In the genomic region with DNA sequence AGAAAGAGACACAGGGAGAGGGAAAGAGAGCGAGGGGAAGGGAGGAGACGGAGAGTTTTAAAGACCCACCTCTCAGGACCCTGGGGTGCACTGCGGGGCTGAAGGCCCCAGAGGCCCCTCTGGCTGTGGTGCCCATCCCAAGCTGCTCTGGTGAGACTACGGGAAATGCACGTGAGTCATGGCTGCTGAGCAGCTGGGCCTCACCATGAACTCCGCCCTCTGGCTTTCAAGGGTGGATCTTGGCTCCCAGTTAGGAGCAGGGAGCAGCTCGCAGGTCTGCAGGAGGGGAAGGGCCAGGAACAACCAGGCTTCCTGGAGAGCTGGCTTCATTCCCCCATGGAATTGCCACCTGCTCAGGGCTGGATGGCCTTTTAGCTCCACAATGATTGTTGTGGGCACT, we compare ENCODE assay signal across 1 cellular context.
TF ChIP-seq lines count a peak whose summit lies in the region.

No MANE protein-coding gene starts in this region.

TF ChIP-seq in K562, 482 proteins besides CTCF, POLR2A, EP300 and RAD21 (continued from another document and continues in another):
- TF ChIP-seq, protein P1, sequence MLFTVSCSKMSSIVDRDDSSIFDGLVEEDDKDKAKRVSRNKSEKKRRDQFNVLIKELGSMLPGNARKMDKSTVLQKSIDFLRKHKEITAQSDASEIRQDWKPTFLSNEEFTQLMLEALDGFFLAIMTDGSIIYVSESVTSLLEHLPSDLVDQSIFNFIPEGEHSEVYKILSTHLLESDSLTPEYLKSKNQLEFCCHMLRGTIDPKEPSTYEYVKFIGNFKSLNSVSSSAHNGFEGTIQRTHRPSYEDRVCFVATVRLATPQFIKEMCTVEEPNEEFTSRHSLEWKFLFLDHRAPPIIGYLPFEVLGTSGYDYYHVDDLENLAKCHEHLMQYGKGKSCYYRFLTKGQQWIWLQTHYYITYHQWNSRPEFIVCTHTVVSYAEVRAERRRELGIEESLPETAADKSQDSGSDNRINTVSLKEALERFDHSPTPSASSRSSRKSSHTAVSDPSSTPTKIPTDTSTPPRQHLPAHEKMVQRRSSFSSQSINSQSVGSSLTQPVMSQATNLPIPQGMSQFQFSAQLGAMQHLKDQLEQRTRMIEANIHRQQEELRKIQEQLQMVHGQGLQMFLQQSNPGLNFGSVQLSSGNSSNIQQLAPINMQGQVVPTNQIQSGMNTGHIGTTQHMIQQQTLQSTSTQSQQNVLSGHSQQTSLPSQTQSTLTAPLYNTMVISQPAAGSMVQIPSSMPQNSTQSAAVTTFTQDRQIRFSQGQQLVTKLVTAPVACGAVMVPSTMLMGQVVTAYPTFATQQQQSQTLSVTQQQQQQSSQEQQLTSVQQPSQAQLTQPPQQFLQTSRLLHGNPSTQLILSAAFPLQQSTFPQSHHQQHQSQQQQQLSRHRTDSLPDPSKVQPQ (CRISPR knock-in tag; IDR thresholded peaks at IDR 0.05; ENCODE audit: borderline replicate concordance): no peak
- TF ChIP-seq, protein P2, sequence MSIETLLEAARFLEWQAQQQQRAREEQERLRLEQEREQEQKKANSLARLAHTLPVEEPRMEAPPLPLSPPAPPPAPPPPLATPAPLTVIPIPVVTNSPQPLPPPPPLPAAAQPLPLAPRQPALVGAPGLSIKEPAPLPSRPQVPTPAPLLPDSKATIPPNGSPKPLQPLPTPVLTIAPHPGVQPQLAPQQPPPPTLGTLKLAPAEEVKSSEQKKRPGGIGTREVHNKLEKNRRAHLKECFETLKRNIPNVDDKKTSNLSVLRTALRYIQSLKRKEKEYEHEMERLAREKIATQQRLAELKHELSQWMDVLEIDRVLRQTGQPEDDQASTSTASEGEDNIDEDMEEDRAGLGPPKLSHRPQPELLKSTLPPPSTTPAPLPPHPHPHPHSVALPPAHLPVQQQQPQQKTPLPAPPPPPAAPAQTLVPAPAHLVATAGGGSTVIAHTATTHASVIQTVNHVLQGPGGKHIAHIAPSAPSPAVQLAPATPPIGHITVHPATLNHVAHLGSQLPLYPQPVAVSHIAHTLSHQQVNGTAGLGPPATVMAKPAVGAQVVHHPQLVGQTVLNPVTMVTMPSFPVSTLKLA (conservative IDR thresholded peaks at IDR 0.05): no peak
- TF ChIP-seq SP2 (IDR thresholded peaks at IDR 0.05; ENCODE audit: extremely low read depth, low read depth, low read length, poor library complexity, severe bottlenecking): no peak
- no peak for TF ChIP-seq ZFP36 (IDR thresholded peaks at IDR 0.05; ENCODE audit: low read depth, low read length, partially characterized antibody)
- TF ChIP-seq ZC3H8 (IDR thresholded peaks at IDR 0.05): no peak
- TF ChIP-seq, protein P3, sequence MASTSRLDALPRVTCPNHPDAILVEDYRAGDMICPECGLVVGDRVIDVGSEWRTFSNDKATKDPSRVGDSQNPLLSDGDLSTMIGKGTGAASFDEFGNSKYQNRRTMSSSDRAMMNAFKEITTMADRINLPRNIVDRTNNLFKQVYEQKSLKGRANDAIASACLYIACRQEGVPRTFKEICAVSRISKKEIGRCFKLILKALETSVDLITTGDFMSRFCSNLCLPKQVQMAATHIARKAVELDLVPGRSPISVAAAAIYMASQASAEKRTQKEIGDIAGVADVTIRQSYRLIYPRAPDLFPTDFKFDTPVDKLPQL (IDR thresholded peaks at IDR 0.05; ENCODE audit: extremely low read depth, insufficient read length): no peak
- TF ChIP-seq MTA1 (IDR thresholded peaks at IDR 0.05; ENCODE audit: borderline replicate concordance): no peak
- TF ChIP-seq, protein P4, sequence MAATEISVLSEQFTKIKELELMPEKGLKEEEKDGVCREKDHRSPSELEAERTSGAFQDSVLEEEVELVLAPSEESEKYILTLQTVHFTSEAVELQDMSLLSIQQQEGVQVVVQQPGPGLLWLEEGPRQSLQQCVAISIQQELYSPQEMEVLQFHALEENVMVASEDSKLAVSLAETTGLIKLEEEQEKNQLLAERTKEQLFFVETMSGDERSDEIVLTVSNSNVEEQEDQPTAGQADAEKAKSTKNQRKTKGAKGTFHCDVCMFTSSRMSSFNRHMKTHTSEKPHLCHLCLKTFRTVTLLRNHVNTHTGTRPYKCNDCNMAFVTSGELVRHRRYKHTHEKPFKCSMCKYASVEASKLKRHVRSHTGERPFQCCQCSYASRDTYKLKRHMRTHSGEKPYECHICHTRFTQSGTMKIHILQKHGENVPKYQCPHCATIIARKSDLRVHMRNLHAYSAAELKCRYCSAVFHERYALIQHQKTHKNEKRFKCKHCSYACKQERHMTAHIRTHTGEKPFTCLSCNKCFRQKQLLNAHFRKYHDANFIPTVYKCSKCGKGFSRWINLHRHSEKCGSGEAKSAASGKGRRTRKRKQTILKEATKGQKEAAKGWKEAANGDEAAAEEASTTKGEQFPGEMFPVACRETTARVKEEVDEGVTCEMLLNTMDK (IDR thresholded peaks at IDR 0.05; ENCODE audit: borderline replicate concordance, insufficient read depth, low read depth, low read length, poor library complexity, severe bottlenecking): peak; percentile 72
- TF ChIP-seq YY1 (IDR thresholded peaks at IDR 0.05; ENCODE audit: borderline replicate concordance in 1 of 3, control insufficient read depth in 1 of 3, extremely low read depth in 1 of 3, insufficient read depth in 3 of 3, insufficient read length in 1 of 3, insufficient replicate concordance in 2 of 3, low read depth in 1 of 3, low read length in 2 of 3): peak in 1 of 3 experiments; percentile 62
- TF ChIP-seq, protein P5, sequence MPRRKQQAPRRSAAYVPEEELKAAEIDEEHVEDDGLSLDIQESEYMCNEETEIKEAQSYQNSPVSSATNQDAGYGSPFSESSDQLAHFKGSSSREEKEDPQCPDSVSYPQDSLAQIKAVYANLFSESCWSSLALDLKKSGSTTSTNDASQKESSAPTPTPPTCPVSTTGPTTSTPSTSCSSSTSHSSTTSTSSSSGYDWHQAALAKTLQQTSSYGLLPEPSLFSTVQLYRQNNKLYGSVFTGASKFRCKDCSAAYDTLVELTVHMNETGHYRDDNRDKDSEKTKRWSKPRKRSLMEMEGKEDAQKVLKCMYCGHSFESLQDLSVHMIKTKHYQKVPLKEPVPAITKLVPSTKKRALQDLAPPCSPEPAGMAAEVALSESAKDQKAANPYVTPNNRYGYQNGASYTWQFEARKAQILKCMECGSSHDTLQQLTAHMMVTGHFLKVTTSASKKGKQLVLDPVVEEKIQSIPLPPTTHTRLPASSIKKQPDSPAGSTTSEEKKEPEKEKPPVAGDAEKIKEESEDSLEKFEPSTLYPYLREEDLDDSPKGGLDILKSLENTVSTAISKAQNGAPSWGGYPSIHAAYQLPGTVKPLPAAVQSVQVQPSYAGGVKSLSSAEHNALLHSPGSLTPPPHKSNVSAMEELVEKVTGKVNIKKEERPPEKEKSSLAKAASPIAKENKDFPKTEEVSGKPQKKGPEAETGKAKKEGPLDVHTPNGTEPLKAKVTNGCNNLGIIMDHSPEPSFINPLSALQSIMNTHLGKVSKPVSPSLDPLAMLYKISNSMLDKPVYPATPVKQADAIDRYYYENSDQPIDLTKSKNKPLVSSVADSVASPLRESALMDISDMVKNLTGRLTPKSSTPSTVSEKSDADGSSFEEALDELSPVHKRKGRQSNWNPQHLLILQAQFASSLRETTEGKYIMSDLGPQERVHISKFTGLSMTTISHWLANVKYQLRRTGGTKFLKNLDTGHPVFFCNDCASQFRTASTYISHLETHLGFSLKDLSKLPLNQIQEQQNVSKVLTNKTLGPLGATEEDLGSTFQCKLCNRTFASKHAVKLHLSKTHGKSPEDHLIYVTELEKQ (CRISPR knock-in tag; IDR thresholded peaks at IDR 0.05): no peak
- TF ChIP-seq, protein P6, sequence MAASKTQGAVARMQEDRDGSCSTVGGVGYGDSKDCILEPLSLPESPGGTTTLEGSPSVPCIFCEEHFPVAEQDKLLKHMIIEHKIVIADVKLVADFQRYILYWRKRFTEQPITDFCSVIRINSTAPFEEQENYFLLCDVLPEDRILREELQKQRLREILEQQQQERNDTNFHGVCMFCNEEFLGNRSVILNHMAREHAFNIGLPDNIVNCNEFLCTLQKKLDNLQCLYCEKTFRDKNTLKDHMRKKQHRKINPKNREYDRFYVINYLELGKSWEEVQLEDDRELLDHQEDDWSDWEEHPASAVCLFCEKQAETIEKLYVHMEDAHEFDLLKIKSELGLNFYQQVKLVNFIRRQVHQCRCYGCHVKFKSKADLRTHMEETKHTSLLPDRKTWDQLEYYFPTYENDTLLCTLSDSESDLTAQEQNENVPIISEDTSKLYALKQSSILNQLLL (CRISPR knock-in tag; IDR thresholded peaks at IDR 0.05; ENCODE audit: borderline replicate concordance): no peak
- no peak for TF ChIP-seq JUN (IDR thresholded peaks at IDR 0.05; ENCODE audit: borderline replicate concordance, low read depth, low read length)
- no peak for TF ChIP-seq JUN (CRISPR knock-in tag; IDR thresholded peaks at IDR 0.05; ENCODE audit: borderline replicate concordance)
- TF ChIP-seq, protein P7, sequence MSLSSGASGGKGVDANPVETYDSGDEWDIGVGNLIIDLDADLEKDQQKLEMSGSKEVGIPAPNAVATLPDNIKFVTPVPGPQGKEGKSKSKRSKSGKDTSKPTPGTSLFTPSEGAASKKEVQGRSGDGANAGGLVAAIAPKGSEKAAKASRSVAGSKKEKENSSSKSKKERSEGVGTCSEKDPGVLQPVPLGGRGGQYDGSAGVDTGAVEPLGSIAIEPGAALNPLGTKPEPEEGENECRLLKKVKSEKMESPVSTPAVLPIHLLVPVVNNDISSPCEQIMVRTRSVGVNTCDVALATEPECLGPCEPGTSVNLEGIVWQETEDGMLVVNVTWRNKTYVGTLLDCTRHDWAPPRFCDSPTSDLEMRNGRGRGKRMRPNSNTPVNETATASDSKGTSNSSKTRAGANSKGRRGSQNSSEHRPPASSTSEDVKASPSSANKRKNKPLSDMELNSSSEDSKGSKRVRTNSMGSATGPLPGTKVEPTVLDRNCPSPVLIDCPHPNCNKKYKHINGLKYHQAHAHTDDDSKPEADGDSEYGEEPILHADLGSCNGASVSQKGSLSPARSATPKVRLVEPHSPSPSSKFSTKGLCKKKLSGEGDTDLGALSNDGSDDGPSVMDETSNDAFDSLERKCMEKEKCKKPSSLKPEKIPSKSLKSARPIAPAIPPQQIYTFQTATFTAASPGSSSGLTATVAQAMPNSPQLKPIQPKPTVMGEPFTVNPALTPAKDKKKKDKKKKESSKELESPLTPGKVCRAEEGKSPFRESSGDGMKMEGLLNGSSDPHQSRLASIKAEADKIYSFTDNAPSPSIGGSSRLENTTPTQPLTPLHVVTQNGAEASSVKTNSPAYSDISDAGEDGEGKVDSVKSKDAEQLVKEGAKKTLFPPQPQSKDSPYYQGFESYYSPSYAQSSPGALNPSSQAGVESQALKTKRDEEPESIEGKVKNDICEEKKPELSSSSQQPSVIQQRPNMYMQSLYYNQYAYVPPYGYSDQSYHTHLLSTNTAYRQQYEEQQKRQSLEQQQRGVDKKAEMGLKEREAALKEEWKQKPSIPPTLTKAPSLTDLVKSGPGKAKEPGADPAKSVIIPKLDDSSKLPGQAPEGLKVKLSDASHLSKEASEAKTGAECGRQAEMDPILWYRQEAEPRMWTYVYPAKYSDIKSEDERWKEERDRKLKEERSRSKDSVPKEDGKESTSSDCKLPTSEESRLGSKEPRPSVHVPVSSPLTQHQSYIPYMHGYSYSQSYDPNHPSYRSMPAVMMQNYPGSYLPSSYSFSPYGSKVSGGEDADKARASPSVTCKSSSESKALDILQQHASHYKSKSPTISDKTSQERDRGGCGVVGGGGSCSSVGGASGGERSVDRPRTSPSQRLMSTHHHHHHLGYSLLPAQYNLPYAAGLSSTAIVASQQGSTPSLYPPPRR (CRISPR knock-in tag; IDR thresholded peaks at IDR 0.05; ENCODE audit: borderline replicate concordance): no peak
- no peak for TF ChIP-seq CHD4 (IDR thresholded peaks at IDR 0.05; ENCODE audit: insufficient read depth, insufficient replicate concordance, low read depth, low read length, poor library complexity, severe bottlenecking)
- TF ChIP-seq, protein P8, sequence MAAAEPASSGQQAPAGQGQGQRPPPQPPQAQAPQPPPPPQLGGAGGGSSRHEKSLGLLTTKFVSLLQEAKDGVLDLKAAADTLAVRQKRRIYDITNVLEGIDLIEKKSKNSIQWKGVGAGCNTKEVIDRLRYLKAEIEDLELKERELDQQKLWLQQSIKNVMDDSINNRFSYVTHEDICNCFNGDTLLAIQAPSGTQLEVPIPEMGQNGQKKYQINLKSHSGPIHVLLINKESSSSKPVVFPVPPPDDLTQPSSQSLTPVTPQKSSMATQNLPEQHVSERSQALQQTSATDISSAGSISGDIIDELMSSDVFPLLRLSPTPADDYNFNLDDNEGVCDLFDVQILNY (CRISPR knock-in tag; IDR thresholded peaks at IDR 0.05): no peak
- TF ChIP-seq HDAC1 (IDR thresholded peaks at IDR 0.05): no peak
- no peak for TF ChIP-seq NFRKB (IDR thresholded peaks at IDR 0.05; ENCODE audit: low read depth)
- TF ChIP-seq CBX2 (IDR thresholded peaks at IDR 0.05; ENCODE audit: insufficient read depth, low read length, poor library complexity, severe bottlenecking): no peak
- no peak for TF ChIP-seq ZNF165 (CRISPR knock-in tag; IDR thresholded peaks at IDR 0.05; ENCODE audit: borderline replicate concordance)
- no peak for TF ChIP-seq POLR2AphosphoS5 (IDR thresholded peaks at IDR 0.05; ENCODE audit: control insufficient read depth, insufficient read depth, low read depth, low read length)
- no peak for TF ChIP-seq ZNF76 (CRISPR knock-in tag; IDR thresholded peaks at IDR 0.05; ENCODE audit: borderline replicate concordance)
- peak; percentile 92 for TF ChIP-seq BHLHE40 (IDR thresholded peaks at IDR 0.05; ENCODE audit: low read length)
- no peak for TF ChIP-seq FOXK2 (conservative IDR thresholded peaks at IDR 0.05 in 1 of 2, IDR thresholded peaks at IDR 0.05 in 1 of 2; ENCODE audit: low read depth in 2 of 2)
- TF ChIP-seq, protein P9, sequence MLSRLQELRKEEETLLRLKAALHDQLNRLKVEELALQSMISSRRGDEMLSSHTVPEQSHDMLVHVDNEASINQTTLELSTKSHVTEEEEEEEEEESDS (CRISPR knock-in tag; IDR thresholded peaks at IDR 0.05): no peak
- no peak for TF ChIP-seq SMC3 (conservative IDR thresholded peaks at IDR 0.05; ENCODE audit: insufficient read depth, low read depth, low read length)
- TF ChIP-seq, protein P10, sequence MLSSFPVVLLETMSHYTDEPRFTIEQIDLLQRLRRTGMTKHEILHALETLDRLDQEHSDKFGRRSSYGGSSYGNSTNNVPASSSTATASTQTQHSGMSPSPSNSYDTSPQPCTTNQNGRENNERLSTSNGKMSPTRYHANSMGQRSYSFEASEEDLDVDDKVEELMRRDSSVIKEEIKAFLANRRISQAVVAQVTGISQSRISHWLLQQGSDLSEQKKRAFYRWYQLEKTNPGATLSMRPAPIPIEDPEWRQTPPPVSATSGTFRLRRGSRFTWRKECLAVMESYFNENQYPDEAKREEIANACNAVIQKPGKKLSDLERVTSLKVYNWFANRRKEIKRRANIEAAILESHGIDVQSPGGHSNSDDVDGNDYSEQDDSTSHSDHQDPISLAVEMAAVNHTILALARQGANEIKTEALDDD (IDR thresholded peaks at IDR 0.05): no peak
- no peak for TF ChIP-seq HNRNPL (IDR thresholded peaks at IDR 0.05; ENCODE audit: low read depth, low read length)
- no peak for TF ChIP-seq SRSF7 (optimal IDR thresholded peaks at IDR 0.05; ENCODE audit: low read depth, low read length)
- TF ChIP-seq, protein P11, sequence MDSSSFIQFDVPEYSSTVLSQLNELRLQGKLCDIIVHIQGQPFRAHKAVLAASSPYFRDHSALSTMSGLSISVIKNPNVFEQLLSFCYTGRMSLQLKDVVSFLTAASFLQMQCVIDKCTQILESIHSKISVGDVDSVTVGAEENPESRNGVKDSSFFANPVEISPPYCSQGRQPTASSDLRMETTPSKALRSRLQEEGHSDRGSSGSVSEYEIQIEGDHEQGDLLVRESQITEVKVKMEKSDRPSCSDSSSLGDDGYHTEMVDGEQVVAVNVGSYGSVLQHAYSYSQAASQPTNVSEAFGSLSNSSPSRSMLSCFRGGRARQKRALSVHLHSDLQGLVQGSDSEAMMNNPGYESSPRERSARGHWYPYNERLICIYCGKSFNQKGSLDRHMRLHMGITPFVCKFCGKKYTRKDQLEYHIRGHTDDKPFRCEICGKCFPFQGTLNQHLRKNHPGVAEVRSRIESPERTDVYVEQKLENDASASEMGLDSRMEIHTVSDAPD (CRISPR knock-in tag; IDR thresholded peaks at IDR 0.05): no peak
- no peak for TF ChIP-seq U2AF2 (optimal IDR thresholded peaks at IDR 0.05; ENCODE audit: low read depth, low read length)
